In genomic region chr2:159136405-159136804, GRCh38 we compare ENCODE assay signal across 1 cellular context.
TF ChIP-seq lines count a peak whose summit lies in the region.

No MANE protein-coding gene starts in this region.

TF ChIP-seq in liver, 16 proteins besides CTCF, POLR2A, EP300 and RAD21 (continued from another document):
- TF ChIP-seq, protein P1, sequence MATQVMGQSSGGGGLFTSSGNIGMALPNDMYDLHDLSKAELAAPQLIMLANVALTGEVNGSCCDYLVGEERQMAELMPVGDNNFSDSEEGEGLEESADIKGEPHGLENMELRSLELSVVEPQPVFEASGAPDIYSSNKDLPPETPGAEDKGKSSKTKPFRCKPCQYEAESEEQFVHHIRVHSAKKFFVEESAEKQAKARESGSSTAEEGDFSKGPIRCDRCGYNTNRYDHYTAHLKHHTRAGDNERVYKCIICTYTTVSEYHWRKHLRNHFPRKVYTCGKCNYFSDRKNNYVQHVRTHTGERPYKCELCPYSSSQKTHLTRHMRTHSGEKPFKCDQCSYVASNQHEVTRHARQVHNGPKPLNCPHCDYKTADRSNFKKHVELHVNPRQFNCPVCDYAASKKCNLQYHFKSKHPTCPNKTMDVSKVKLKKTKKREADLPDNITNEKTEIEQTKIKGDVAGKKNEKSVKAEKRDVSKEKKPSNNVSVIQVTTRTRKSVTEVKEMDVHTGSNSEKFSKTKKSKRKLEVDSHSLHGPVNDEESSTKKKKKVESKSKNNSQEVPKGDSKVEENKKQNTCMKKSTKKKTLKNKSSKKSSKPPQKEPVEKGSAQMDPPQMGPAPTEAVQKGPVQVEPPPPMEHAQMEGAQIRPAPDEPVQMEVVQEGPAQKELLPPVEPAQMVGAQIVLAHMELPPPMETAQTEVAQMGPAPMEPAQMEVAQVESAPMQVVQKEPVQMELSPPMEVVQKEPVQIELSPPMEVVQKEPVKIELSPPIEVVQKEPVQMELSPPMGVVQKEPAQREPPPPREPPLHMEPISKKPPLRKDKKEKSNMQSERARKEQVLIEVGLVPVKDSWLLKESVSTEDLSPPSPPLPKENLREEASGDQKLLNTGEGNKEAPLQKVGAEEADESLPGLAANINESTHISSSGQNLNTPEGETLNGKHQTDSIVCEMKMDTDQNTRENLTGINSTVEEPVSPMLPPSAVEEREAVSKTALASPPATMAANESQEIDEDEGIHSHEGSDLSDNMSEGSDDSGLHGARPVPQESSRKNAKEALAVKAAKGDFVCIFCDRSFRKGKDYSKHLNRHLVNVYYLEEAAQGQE (IDR thresholded peaks at IDR 0.05) = no peak
- TF ChIP-seq NR2F2 (IDR thresholded peaks at IDR 0.05) (no peak), TAF1 (conservative IDR thresholded peaks at IDR 0.05) (no peak), JUND (IDR thresholded peaks at IDR 0.05) (no peak)
- TF ChIP-seq, protein P2, sequence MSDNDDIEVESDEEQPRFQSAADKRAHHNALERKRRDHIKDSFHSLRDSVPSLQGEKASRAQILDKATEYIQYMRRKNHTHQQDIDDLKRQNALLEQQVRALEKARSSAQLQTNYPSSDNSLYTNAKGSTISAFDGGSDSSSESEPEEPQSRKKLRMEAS (IDR thresholded peaks at IDR 0.05) = no peak
- TF ChIP-seq, protein P3, sequence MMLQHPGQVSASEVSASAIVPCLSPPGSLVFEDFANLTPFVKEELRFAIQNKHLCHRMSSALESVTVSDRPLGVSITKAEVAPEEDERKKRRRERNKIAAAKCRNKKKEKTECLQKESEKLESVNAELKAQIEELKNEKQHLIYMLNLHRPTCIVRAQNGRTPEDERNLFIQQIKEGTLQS (IDR thresholded peaks at IDR 0.05) = no peak
